8 cellular contexts compared by ENCODE assay signal in genomic region chr9:26656003-26656940, GRCh38.
DNase-seq lines count a peak whose midpoint lies in the region; ATAC-seq, FAIRE-seq and TF ChIP-seq lines count a peak whose summit lies in the region.

No MANE protein-coding gene starts in this region.

- H3K4me1 ChIP-seq in OCI-LY3 (ENCODE audit: low read length) (peaks cover 2% of the 10 kb centered on the region; the same call in 1 of the 2 replicates), fibroblast of lung (ENCODE audit: control insufficient read depth, extremely low read depth, insufficient read depth, low read length) (no peaks in the 10 kb centered on the region), testis (no peaks in the 10 kb centered on the region)

- no peaks in the 10 kb centered on the region for H4K20me1 ChIP-seq in OCI-LY3 (ENCODE audit: insufficient read depth, low read length)
- no peaks in the 10 kb centered on the region for H4K20me1 ChIP-seq in fibroblast of lung (ENCODE audit: control insufficient read depth, extremely low read depth, insufficient read depth, low read length)

- H3K27me3 ChIP-seq in OCI-LY3 (ENCODE audit: low read depth, low read length) (no peaks in the 10 kb centered on the region), fibroblast of lung (ENCODE audit: control insufficient read depth, insufficient read depth, low read length) (no peaks in the 10 kb centered on the region), testis (no peaks in the 10 kb centered on the region)

- DNase-seq in fibroblast of lung (ENCODE audit: low read depth in 2 of 2) (peak; percentile 0 to 4), testis (peak; percentile 41), T-helper 1 cell (no peak), NOMO-1 treated with DMSO at 0.1 percent for 48 hours (lab: John Stamatoyannopoulos, UW; ENCODE audit: unreplicated experiment) (no peak), RCC 7860 (ENCODE audit: low spot score) (no peak)

- H3K27ac ChIP-seq in 22Rv1, result no peak overlapping the region
- H3K27ac ChIP-seq in OCI-LY3 (ENCODE audit: low read length), result no peak overlapping the region
- no peak overlapping the region for H3K27ac ChIP-seq in fibroblast of lung (ENCODE audit: insufficient read depth, low read length)
- H3K27ac ChIP-seq in testis, result no peak overlapping the region

- peak overlapping the region; percentile 9; the same call in 1 of the 2 replicates for H3K9ac ChIP-seq in OCI-LY3 (ENCODE audit: low read length)
- H3K9ac ChIP-seq in fibroblast of lung (ENCODE audit: insufficient read depth, low read length), result no peak overlapping the region

- no peaks in the 10 kb centered on the region for H3K79me2 ChIP-seq in OCI-LY3 (ENCODE audit: low read length)
- no peaks in the 10 kb centered on the region for H3K79me2 ChIP-seq in fibroblast of lung (ENCODE audit: control insufficient read depth, insufficient read depth, low read length)

- TF ChIP-seq CTCF in 22Rv1 (IDR thresholded peaks at IDR 0.05), result peak; percentile 73
- peak; percentile 76 for TF ChIP-seq CTCF in OCI-LY3 (IDR thresholded peaks at IDR 0.05; ENCODE audit: low read depth, low read length)
- TF ChIP-seq CTCF in fibroblast of lung (conservative IDR thresholded peaks at IDR 0.05 in 1 of 2, IDR thresholded peaks at IDR 0.05 in 1 of 2; ENCODE audit: low read depth in 1 of 2, low read length in 2 of 2), result peak in 1 of 2 donors; percentile 31
- peak in 2 of 3 experiments; percentile 17 to 47 for TF ChIP-seq CTCF in testis (IDR thresholded peaks at IDR 0.05)

- 42 to 46% methylated on average over 14 of the region's 14 CpGs for WGBS in testis, 2 donors

- TF ChIP-seq POLR2A in testis (IDR thresholded peaks at IDR 0.05), result no peak

- H3K4me2 ChIP-seq in OCI-LY3 (ENCODE audit: low read length) (peak overlapping the region; percentile 75), fibroblast of lung (ENCODE audit: extremely low read depth, insufficient read depth, low read length) (peak overlapping the region; percentile 3)

- H3K4me3 ChIP-seq in OCI-LY3 (ENCODE audit: low read length), result peak overlapping the region; percentile 64
- no peak overlapping the region for H3K4me3 ChIP-seq in fibroblast of lung (replicated peaks in 1 of 4; ENCODE audit: control extremely low read depth in 1 of 4, insufficient read depth in 1 of 4, low read depth in 3 of 4, low read length in 4 of 4)
- H3K4me3 ChIP-seq in testis, result no peak overlapping the region

- H3K36me3 ChIP-seq in OCI-LY3 (replicated peaks; ENCODE audit: low read depth, low read length) (no peaks in the 10 kb centered on the region), fibroblast of lung (ENCODE audit: control insufficient read depth, insufficient read depth, low read length) (no peaks in the 10 kb centered on the region), testis (ENCODE audit: low read depth, missing control alignments) (no peaks in the 10 kb centered on the region)

- intact Hi-C loops in testis (cut with DNase I; ENCODE audit: low total_unique reads), result no loop called here

- ATAC-seq in GM18511 (IDR thresholded peaks at IDR 0.05; ENCODE audit: unreplicated experiment), result peak; percentile 59

- peak overlapping the region; percentile 88 for H2AFZ ChIP-seq in OCI-LY3 (ENCODE audit: low read depth, low read length)
- H2AFZ ChIP-seq in fibroblast of lung (ENCODE audit: low read length), result peak overlapping the region; percentile 5

- H3K9me3 ChIP-seq in OCI-LY3 (ENCODE audit: insufficient read depth, low read length) (no peaks in the 10 kb centered on the region), fibroblast of lung (ENCODE audit: control insufficient read depth, insufficient read depth, low read depth, low read length) (no peaks in the 10 kb centered on the region), testis (no peaks in the 10 kb centered on the region)

- FAIRE-seq in RCC 7860 (lab: Jason Lieb, UNC), result no peak

Comparison
In these comparisons a context has a peak if more than half of its experiments do, and no peak if none do; other contexts are left out.
1. DNase-seq: peak in fibroblast of lung (2 of 2) and testis (single experiment); none in T-helper 1 cell (0 of 5), NOMO-1 treated with DMSO at 0.1 percent for 48 hours (single experiment) and RCC 7860 (single experiment).